Comparison of ENCODE assay signal across 34 cellular contexts in genomic region chr3:124138148-124138547, GRCh38.
"Had no signal": no experiment of that assay in that cellular context is flagged by ENCODE, and none has a peak within 500 bp of the region (broad histone marks: within the 10 kb centered on the region; RNA-seq: fewer than 3 reads in every experiment).

No MANE protein-coding gene starts in this region.

- H3K4me2 ChIP-seq: KMS-11 had no signal

- H3K9ac ChIP-seq: KMS-11 had no signal

- H3K27ac ChIP-seq: KMS-11 had no signal

- H3K4me3 ChIP-seq: MG63 had no signal

- H3K9me3 ChIP-seq: MG63 had no signal

- H3K27me3 ChIP-seq: MG63 had no signal

- DNase-seq: Karpas-422, Kasumi-1, MG63, MM.1S, MV-4-11, NCI-H1048, NCI-H1092, NCI-H1092 treated with DMSO at 0.1 percent for 48 hours, NCI-H1105, NCI-H1105 treated with DMSO at 0.1 percent for 48 hours, NCI-H1417, NCI-H1417 treated with DMSO at 0.1 percent for 48 hours, NCI-H1436, NCI-H1436 treated with DMSO at 0.1 percent for 48 hours, NCI-H146, NCI-H1694, NCI-H1694 treated with DMSO at 0.1 percent for 48 hours, NCI-H187, NCI-H187 treated with DMSO at 0.1 percent for 48 hours, NCI-H1930, NCI-H2029, NCI-H2029 treated with DMSO at 0.1 percent for 48 hours, NCI-H2081, NCI-H2081 treated with DMSO at 0.1 percent for 48 hours, NCI-H2107, NCI-H2171, NCI-H2171 treated with DMSO at 0.1 percent for 48 hours, NCI-H2227 treated with DMSO at 0.1 percent for 48 hours, NCI-H226, NCI-H345, NCI-H446, NCI-H446 treated with DMSO at 0.1 percent for 48 hours, NCI-H510A had no signal

- H3K36me3 ChIP-seq: MG63 had no signal
